Comparison of ENCODE assay signal across 1 cellular context in the genomic region with DNA sequence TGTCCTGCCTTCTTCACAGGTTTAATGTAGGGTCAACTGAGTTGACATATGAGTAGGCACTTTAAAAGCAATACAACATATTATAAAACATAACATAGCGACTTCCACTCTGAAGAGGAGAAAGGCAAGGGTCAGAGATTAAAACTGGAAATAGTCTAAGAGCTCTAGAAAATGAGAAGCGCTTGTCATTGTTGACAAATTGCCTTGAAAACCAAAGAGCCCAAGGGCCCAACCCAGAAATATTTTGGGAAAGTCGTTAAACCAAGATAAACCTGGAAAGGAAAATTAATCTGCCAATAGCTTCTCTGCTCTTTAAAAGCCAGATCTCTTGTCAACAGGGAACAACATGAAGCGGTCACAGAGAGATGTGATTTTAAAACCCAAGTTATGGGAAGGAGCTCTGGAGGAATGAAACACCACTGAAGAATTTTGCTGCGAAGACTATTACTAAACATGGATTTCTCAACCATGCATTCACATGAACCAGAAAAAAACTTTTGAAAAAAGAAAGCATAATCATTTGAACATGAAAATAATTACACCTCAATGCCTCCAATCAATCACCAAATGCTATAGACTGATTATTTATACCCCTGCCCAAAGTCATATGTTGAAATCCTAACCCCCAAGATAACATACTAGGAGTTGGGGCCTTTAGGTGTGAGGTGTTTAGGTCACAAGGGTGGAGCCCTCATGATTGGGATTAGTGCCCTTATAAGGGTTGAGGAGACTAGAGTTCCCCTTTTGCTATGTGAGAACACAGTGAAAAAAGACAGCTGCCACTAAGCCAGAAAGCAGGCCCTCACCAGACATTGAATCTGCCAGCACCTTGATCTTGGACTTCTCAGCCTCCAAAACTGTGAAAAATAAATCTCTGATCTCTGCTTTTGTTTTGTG.
A peak's percentile ranks its signal among the peaks of the same experiment; 100 is the strongest.
TF ChIP-seq lines count a peak whose summit lies in the region.

No MANE protein-coding gene starts in this region.

TF ChIP-seq in K562, 482 proteins besides CTCF, POLR2A, EP300 and RAD21 (continued from another document and continues in another):
- TF ChIP-seq RBM25 (IDR thresholded peaks at IDR 0.05; ENCODE audit: low read depth, low read length, severe bottlenecking) = peak; percentile 52
- TF ChIP-seq OTX1 (CRISPR knock-in tag; IDR thresholded peaks at IDR 0.05) = no peak
- TF ChIP-seq, protein P1, sequence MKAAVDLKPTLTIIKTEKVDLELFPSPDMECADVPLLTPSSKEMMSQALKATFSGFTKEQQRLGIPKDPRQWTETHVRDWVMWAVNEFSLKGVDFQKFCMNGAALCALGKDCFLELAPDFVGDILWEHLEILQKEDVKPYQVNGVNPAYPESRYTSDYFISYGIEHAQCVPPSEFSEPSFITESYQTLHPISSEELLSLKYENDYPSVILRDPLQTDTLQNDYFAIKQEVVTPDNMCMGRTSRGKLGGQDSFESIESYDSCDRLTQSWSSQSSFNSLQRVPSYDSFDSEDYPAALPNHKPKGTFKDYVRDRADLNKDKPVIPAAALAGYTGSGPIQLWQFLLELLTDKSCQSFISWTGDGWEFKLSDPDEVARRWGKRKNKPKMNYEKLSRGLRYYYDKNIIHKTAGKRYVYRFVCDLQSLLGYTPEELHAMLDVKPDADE (conservative IDR thresholded peaks at IDR 0.05; ENCODE audit: control insufficient read depth, low read depth, low read length) = no peak
- no peak for TF ChIP-seq NONO (IDR thresholded peaks at IDR 0.05; ENCODE audit: low read depth in 2 of 2, low read length in 1 of 2)
- TF ChIP-seq ASH1L (IDR thresholded peaks at IDR 0.05; ENCODE audit: borderline replicate concordance, low read depth, partially characterized antibody) = no peak
- no peak for TF ChIP-seq TCF7 (IDR thresholded peaks at IDR 0.05; ENCODE audit: borderline replicate concordance)
- TF ChIP-seq, protein P2, sequence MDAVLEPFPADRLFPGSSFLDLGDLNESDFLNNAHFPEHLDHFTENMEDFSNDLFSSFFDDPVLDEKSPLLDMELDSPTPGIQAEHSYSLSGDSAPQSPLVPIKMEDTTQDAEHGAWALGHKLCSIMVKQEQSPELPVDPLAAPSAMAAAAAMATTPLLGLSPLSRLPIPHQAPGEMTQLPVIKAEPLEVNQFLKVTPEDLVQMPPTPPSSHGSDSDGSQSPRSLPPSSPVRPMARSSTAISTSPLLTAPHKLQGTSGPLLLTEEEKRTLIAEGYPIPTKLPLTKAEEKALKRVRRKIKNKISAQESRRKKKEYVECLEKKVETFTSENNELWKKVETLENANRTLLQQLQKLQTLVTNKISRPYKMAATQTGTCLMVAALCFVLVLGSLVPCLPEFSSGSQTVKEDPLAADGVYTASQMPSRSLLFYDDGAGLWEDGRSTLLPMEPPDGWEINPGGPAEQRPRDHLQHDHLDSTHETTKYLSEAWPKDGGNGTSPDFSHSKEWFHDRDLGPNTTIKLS (IDR thresholded peaks at IDR 0.05; ENCODE audit: borderline replicate concordance, low read depth) = no peak
- TF ChIP-seq SIX5 (IDR thresholded peaks at IDR 0.05; ENCODE audit: borderline replicate concordance in 1 of 2, insufficient read depth in 1 of 2, low read depth in 1 of 2, low read length in 2 of 2) = no peak
- TF ChIP-seq, protein P3, sequence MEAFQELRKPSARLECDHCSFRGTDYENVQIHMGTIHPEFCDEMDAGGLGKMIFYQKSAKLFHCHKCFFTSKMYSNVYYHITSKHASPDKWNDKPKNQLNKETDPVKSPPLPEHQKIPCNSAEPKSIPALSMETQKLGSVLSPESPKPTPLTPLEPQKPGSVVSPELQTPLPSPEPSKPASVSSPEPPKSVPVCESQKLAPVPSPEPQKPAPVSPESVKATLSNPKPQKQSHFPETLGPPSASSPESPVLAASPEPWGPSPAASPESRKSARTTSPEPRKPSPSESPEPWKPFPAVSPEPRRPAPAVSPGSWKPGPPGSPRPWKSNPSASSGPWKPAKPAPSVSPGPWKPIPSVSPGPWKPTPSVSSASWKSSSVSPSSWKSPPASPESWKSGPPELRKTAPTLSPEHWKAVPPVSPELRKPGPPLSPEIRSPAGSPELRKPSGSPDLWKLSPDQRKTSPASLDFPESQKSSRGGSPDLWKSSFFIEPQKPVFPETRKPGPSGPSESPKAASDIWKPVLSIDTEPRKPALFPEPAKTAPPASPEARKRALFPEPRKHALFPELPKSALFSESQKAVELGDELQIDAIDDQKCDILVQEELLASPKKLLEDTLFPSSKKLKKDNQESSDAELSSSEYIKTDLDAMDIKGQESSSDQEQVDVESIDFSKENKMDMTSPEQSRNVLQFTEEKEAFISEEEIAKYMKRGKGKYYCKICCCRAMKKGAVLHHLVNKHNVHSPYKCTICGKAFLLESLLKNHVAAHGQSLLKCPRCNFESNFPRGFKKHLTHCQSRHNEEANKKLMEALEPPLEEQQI (IDR thresholded peaks at IDR 0.05) = no peak
- TF ChIP-seq ZNF282 (CRISPR knock-in tag; IDR thresholded peaks at IDR 0.05) = no peak
- TF ChIP-seq MEF2D (tag; conservative IDR thresholded peaks at IDR 0.05; ENCODE audit: low read depth) = no peak
- TF ChIP-seq ZBTB7A (IDR thresholded peaks at IDR 0.05; ENCODE audit: borderline replicate concordance, control insufficient read depth, low read depth, low read length) = no peak
- TF ChIP-seq, protein P4, sequence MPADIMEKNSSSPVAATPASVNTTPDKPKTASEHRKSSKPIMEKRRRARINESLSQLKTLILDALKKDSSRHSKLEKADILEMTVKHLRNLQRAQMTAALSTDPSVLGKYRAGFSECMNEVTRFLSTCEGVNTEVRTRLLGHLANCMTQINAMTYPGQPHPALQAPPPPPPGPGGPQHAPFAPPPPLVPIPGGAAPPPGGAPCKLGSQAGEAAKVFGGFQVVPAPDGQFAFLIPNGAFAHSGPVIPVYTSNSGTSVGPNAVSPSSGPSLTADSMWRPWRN (IDR thresholded peaks at IDR 0.05; ENCODE audit: low read depth) = no peak
- TF ChIP-seq, protein P5, sequence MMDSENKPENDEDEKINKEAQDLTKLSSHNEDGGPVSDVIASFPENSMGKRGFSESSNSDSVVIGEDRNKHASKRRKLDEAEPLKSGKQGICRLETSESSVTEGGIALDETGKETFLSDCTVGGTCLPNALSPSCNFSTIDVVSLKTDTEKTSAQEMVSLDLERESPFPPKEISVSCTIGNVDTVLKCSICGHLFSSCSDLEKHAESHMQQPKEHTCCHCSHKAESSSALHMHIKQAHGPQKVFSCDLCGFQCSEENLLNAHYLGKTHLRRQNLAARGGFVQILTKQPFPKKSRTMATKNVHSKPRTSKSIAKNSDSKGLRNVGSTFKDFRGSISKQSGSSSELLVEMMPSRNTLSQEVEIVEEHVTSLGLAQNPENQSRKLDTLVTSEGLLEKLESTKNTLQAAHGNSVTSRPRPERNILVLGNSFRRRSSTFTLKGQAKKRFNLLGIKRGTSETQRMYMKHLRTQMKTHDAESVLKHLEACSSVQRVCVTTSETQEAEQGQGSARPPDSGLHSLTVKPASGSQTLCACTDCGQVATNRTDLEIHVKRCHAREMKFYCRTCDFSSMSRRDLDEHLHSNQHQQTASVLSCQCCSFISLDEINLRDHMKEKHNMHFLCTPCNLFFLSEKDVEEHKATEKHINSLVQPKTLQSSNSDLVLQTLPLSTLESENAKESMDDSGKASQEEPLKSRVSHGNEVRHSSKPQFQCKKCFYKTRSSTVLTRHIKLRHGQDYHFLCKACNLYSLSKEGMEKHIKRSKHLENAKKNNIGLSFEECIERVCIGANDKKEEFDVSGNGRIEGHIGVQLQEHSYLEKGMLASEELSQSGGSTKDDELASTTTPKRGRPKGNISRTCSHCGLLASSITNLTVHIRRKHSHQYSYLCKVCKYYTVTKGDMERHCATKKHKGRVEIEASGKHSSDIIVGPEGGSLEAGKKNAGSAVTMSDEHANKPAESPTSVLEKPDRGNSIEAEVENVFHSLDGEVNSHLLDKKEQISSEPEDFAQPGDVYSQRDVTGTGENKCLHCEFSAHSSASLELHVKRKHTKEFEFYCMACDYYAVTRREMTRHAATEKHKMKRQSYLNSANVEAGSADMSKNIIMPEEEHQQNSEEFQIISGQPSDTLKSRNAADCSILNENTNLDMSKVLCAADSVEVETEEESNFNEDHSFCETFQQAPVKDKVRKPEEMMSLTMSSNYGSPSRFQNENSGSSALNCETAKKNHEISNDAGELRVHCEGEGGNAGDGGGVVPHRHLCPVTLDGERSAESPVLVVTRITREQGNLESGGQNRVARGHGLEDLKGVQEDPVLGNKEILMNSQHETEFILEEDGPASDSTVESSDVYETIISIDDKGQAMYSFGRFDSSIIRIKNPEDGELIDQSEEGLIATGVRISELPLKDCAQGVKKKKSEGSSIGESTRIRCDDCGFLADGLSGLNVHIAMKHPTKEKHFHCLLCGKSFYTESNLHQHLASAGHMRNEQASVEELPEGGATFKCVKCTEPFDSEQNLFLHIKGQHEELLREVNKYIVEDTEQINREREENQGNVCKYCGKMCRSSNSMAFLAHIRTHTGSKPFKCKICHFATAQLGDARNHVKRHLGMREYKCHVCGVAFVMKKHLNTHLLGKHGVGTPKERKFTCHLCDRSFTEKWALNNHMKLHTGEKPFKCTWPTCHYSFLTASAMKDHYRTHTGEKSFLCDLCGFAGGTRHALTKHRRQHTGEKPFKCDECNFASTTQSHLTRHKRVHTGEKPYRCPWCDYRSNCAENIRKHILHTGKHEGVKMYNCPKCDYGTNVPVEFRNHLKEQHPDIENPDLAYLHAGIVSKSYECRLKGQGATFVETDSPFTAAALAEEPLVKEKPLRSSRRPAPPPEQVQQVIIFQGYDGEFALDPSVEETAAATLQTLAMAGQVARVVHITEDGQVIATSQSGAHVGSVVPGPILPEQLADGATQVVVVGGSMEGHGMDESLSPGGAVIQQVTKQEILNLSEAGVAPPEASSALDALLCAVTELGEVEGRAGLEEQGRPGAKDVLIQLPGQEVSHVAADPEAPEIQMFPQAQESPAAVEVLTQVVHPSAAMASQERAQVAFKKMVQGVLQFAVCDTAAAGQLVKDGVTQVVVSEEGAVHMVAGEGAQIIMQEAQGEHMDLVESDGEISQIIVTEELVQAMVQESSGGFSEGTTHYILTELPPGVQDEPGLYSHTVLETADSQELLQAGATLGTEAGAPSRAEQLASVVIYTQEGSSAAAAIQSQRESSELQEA (IDR thresholded peaks at IDR 0.05; ENCODE audit: low read depth) = no peak
- TF ChIP-seq ZKSCAN1 (IDR thresholded peaks at IDR 0.05; ENCODE audit: low read depth, low read length) = no peak
- TF ChIP-seq ADNP (tag; IDR thresholded peaks at IDR 0.05) = peak; percentile 54; the same call in 1 of the 2 replicates
- no peak for TF ChIP-seq YY1 (IDR thresholded peaks at IDR 0.05; ENCODE audit: borderline replicate concordance in 1 of 3, control insufficient read depth in 1 of 3, extremely low read depth in 1 of 3, insufficient read depth in 3 of 3, insufficient read length in 1 of 3, insufficient replicate concordance in 2 of 3, low read depth in 1 of 3, low read length in 2 of 3)
- no peak for TF ChIP-seq PHB (CRISPR knock-in tag; IDR thresholded peaks at IDR 0.05)
- TF ChIP-seq MIER1 (IDR thresholded peaks at IDR 0.05; ENCODE audit: low read depth) = no peak
- no peak for TF ChIP-seq NR2C2 (CRISPR knock-in tag; IDR thresholded peaks at IDR 0.05)
- TF ChIP-seq NR2C2 (tag; IDR thresholded peaks at IDR 0.05) = peak; percentile 38; the same call in 1 of the 2 replicates
- TF ChIP-seq, protein P6, sequence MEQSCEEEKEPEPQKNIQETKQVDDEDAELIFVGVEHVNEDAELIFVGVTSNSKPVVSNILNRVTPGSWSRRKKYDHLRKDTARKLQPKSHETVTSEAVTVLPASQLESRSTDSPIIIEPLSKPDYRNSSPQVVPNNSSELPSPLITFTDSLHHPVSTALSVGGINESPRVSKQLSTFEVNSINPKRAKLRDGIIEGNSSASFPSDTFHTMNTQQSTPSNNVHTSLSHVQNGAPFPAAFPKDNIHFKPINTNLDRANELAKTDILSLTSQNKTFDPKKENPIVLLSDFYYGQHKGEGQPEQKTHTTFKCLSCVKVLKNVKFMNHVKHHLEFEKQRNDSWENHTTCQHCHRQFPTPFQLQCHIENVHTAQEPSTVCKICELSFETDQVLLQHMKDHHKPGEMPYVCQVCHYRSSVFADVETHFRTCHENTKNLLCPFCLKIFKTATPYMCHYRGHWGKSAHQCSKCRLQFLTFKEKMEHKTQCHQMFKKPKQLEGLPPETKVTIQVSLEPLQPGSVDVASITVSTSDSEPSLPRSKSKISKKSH (CRISPR knock-in tag; IDR thresholded peaks at IDR 0.05) = no peak
- TF ChIP-seq PTTG1 (tag; IDR thresholded peaks at IDR 0.05; ENCODE audit: low read depth) = no peak
- TF ChIP-seq MAZ (CRISPR knock-in tag; conservative IDR thresholded peaks at IDR 0.05 in 1 of 2, IDR thresholded peaks at IDR 0.05 in 1 of 2) = no peak
- TF ChIP-seq ZNF133 (CRISPR knock-in tag; IDR thresholded peaks at IDR 0.05) = no peak
- TF ChIP-seq FOXK1 (CRISPR knock-in tag; IDR thresholded peaks at IDR 0.05; ENCODE audit: borderline replicate concordance) = no peak
- TF ChIP-seq, protein P7, sequence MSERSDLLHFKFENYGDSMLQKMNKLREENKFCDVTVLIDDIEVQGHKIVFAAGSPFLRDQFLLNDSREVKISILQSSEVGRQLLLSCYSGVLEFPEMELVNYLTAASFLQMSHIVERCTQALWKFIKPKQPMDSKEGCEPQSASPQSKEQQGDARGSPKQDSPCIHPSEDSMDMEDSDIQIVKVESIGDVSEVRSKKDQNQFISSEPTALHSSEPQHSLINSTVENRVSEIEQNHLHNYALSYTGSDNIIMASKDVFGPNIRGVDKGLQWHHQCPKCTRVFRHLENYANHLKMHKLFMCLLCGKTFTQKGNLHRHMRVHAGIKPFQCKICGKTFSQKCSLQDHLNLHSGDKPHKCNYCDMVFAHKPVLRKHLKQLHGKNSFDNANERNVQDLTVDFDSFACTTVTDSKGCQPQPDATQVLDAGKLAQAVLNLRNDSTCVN (CRISPR knock-in tag; IDR thresholded peaks at IDR 0.05) = no peak
- 0 out of 2 replicates have a peak, but pooled peaks have one; percentile 29 for TF ChIP-seq SMARCA5 (IDR thresholded peaks at IDR 0.05)
- TF ChIP-seq CTBP1 (IDR thresholded peaks at IDR 0.05; ENCODE audit: borderline replicate concordance) = no peak
- TF ChIP-seq POLR2B (IDR thresholded peaks at IDR 0.05; ENCODE audit: low read depth, partially characterized antibody) = no peak
- TF ChIP-seq CEBPG (CRISPR knock-in tag; IDR thresholded peaks at IDR 0.05) = no peak
- TF ChIP-seq CEBPG (tag; conservative IDR thresholded peaks at IDR 0.05 in 1 of 2, IDR thresholded peaks at IDR 0.05 in 1 of 2) = 0 out of 4 replicates have a peak, but pooled peaks of 1 of the 2 experiments have one; percentile 29
- TF ChIP-seq SREBF1 (IDR thresholded peaks at IDR 0.05; ENCODE audit: borderline replicate concordance, low read depth, low read length) = no peak
- TF ChIP-seq ZNF311 (CRISPR knock-in tag; IDR thresholded peaks at IDR 0.05) = no peak
- no peak for TF ChIP-seq SMC3 (conservative IDR thresholded peaks at IDR 0.05; ENCODE audit: insufficient read depth, low read depth, low read length)
- TF ChIP-seq, protein P8, sequence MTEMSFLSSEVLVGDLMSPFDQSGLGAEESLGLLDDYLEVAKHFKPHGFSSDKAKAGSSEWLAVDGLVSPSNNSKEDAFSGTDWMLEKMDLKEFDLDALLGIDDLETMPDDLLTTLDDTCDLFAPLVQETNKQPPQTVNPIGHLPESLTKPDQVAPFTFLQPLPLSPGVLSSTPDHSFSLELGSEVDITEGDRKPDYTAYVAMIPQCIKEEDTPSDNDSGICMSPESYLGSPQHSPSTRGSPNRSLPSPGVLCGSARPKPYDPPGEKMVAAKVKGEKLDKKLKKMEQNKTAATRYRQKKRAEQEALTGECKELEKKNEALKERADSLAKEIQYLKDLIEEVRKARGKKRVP (CRISPR knock-in tag; IDR thresholded peaks at IDR 0.05) = no peak
- no peak for TF ChIP-seq BRF1 (IDR thresholded peaks at IDR 0.05; ENCODE audit: borderline replicate concordance, extremely low read depth, insufficient read length)
